1 cellular context compared by ENCODE assay signal in genomic region chr12:69331846-69332684, GRCh38.
TF ChIP-seq lines count a peak whose summit lies in the region.

No MANE protein-coding gene starts in this region.

TF ChIP-seq in HepG2, 621 proteins besides CTCF, POLR2A, EP300 and RAD21 (continued from another document and continues in another):
- TF ChIP-seq, protein P1, sequence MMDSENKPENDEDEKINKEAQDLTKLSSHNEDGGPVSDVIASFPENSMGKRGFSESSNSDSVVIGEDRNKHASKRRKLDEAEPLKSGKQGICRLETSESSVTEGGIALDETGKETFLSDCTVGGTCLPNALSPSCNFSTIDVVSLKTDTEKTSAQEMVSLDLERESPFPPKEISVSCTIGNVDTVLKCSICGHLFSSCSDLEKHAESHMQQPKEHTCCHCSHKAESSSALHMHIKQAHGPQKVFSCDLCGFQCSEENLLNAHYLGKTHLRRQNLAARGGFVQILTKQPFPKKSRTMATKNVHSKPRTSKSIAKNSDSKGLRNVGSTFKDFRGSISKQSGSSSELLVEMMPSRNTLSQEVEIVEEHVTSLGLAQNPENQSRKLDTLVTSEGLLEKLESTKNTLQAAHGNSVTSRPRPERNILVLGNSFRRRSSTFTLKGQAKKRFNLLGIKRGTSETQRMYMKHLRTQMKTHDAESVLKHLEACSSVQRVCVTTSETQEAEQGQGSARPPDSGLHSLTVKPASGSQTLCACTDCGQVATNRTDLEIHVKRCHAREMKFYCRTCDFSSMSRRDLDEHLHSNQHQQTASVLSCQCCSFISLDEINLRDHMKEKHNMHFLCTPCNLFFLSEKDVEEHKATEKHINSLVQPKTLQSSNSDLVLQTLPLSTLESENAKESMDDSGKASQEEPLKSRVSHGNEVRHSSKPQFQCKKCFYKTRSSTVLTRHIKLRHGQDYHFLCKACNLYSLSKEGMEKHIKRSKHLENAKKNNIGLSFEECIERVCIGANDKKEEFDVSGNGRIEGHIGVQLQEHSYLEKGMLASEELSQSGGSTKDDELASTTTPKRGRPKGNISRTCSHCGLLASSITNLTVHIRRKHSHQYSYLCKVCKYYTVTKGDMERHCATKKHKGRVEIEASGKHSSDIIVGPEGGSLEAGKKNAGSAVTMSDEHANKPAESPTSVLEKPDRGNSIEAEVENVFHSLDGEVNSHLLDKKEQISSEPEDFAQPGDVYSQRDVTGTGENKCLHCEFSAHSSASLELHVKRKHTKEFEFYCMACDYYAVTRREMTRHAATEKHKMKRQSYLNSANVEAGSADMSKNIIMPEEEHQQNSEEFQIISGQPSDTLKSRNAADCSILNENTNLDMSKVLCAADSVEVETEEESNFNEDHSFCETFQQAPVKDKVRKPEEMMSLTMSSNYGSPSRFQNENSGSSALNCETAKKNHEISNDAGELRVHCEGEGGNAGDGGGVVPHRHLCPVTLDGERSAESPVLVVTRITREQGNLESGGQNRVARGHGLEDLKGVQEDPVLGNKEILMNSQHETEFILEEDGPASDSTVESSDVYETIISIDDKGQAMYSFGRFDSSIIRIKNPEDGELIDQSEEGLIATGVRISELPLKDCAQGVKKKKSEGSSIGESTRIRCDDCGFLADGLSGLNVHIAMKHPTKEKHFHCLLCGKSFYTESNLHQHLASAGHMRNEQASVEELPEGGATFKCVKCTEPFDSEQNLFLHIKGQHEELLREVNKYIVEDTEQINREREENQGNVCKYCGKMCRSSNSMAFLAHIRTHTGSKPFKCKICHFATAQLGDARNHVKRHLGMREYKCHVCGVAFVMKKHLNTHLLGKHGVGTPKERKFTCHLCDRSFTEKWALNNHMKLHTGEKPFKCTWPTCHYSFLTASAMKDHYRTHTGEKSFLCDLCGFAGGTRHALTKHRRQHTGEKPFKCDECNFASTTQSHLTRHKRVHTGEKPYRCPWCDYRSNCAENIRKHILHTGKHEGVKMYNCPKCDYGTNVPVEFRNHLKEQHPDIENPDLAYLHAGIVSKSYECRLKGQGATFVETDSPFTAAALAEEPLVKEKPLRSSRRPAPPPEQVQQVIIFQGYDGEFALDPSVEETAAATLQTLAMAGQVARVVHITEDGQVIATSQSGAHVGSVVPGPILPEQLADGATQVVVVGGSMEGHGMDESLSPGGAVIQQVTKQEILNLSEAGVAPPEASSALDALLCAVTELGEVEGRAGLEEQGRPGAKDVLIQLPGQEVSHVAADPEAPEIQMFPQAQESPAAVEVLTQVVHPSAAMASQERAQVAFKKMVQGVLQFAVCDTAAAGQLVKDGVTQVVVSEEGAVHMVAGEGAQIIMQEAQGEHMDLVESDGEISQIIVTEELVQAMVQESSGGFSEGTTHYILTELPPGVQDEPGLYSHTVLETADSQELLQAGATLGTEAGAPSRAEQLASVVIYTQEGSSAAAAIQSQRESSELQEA (CRISPR knock-in tag; IDR thresholded peaks at IDR 0.05; ENCODE audit: not compliant biosample characterization): no peak
- TF ChIP-seq ZBTB3 (CRISPR knock-in tag; IDR thresholded peaks at IDR 0.05; ENCODE audit: borderline replicate concordance, low read depth): 0 out of 2 replicates have a peak, but pooled peaks have one; percentile 7
- peak; percentile 44 for TF ChIP-seq RBM39 (IDR thresholded peaks at IDR 0.05; ENCODE audit: low read depth, low read length, poor library complexity, severe bottlenecking)
- no peak for TF ChIP-seq FIP1L1 (IDR thresholded peaks at IDR 0.05; ENCODE audit: borderline replicate concordance, insufficient read depth, low read depth, low read length)
- no peak for TF ChIP-seq KLF11 (CRISPR knock-in tag; IDR thresholded peaks at IDR 0.05)
- TF ChIP-seq ZNF713 (CRISPR knock-in tag; IDR thresholded peaks at IDR 0.05): no peak
- TF ChIP-seq ASH2L (IDR thresholded peaks at IDR 0.05; ENCODE audit: insufficient read length, low read depth, low read length): no peak
- TF ChIP-seq, protein P2, sequence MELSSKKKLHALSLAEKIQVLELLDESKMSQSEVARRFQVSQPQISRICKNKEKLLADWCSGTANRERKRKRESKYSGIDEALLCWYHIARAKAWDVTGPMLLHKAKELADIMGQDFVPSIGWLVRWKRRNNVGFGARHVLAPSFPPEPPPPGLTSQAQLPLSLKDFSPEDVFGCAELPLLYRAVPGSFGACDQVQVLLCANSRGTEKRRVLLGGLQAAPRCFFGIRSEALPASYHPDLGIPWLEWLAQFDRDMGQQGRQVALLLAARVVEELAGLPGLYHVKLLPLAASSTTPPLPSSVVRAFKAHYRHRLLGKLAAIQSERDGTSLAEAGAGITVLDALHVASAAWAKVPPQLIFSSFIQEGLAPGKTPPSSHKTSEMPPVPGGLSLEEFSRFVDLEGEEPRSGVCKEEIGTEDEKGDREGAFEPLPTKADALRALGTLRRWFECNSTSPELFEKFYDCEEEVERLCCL (CRISPR knock-in tag; IDR thresholded peaks at IDR 0.05; ENCODE audit: borderline replicate concordance): no peak
- TF ChIP-seq, protein P3, sequence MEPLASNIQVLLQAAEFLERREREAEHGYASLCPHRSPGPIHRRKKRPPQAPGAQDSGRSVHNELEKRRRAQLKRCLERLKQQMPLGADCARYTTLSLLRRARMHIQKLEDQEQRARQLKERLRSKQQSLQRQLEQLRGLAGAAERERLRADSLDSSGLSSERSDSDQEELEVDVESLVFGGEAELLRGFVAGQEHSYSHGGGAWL (CRISPR knock-in tag; IDR thresholded peaks at IDR 0.05): no peak
- no peak for TF ChIP-seq HOXA7 (CRISPR knock-in tag; IDR thresholded peaks at IDR 0.05)
- no peak for TF ChIP-seq ZNF781 (CRISPR knock-in tag; IDR thresholded peaks at IDR 0.05; ENCODE audit: borderline replicate concordance, not compliant biosample characterization)
- no peak for TF ChIP-seq CREBL2 (CRISPR knock-in tag; IDR thresholded peaks at IDR 0.05; ENCODE audit: borderline replicate concordance)
- TF ChIP-seq ZNF614 (CRISPR knock-in tag; IDR thresholded peaks at IDR 0.05; ENCODE audit: borderline replicate concordance): no peak
- TF ChIP-seq, protein P4, sequence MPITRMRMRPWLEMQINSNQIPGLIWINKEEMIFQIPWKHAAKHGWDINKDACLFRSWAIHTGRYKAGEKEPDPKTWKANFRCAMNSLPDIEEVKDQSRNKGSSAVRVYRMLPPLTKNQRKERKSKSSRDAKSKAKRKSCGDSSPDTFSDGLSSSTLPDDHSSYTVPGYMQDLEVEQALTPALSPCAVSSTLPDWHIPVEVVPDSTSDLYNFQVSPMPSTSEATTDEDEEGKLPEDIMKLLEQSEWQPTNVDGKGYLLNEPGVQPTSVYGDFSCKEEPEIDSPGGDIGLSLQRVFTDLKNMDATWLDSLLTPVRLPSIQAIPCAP (CRISPR knock-in tag; IDR thresholded peaks at IDR 0.05; ENCODE audit: low read depth): no peak
- TF ChIP-seq REL (CRISPR knock-in tag; conservative IDR thresholded peaks at IDR 0.05): no peak
- TF ChIP-seq E2F1 (CRISPR knock-in tag; IDR thresholded peaks at IDR 0.05): no peak
- no peak for TF ChIP-seq ZNF557 (CRISPR knock-in tag; IDR thresholded peaks at IDR 0.05)
- no peak for TF ChIP-seq ZNF101 (CRISPR knock-in tag; IDR thresholded peaks at IDR 0.05; ENCODE audit: borderline replicate concordance, low read depth)
- TF ChIP-seq SMAD1 (CRISPR knock-in tag; IDR thresholded peaks at IDR 0.05; ENCODE audit: borderline replicate concordance, low read depth): no peak
- peak; percentile 75 for TF ChIP-seq SRY (CRISPR knock-in tag; IDR thresholded peaks at IDR 0.05)
- TF ChIP-seq ZNF747 (CRISPR knock-in tag; IDR thresholded peaks at IDR 0.05; ENCODE audit: borderline replicate concordance): no peak
- TF ChIP-seq, protein P5, sequence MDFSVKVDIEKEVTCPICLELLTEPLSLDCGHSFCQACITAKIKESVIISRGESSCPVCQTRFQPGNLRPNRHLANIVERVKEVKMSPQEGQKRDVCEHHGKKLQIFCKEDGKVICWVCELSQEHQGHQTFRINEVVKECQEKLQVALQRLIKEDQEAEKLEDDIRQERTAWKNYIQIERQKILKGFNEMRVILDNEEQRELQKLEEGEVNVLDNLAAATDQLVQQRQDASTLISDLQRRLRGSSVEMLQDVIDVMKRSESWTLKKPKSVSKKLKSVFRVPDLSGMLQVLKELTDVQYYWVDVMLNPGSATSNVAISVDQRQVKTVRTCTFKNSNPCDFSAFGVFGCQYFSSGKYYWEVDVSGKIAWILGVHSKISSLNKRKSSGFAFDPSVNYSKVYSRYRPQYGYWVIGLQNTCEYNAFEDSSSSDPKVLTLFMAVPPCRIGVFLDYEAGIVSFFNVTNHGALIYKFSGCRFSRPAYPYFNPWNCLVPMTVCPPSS (IDR thresholded peaks at IDR 0.05): no peak
- TF ChIP-seq SIX4 (CRISPR knock-in tag; IDR thresholded peaks at IDR 0.05): no peak
- TF ChIP-seq CHD2 (IDR thresholded peaks at IDR 0.05; ENCODE audit: low read depth, low read length): no peak
- no peak for TF ChIP-seq TRIM24 (CRISPR knock-in tag; IDR thresholded peaks at IDR 0.05)
- 0 out of 2 replicates have a peak, but pooled peaks have one; percentile 19 for TF ChIP-seq PHF21A (CRISPR knock-in tag; IDR thresholded peaks at IDR 0.05)
- TF ChIP-seq, protein P6, sequence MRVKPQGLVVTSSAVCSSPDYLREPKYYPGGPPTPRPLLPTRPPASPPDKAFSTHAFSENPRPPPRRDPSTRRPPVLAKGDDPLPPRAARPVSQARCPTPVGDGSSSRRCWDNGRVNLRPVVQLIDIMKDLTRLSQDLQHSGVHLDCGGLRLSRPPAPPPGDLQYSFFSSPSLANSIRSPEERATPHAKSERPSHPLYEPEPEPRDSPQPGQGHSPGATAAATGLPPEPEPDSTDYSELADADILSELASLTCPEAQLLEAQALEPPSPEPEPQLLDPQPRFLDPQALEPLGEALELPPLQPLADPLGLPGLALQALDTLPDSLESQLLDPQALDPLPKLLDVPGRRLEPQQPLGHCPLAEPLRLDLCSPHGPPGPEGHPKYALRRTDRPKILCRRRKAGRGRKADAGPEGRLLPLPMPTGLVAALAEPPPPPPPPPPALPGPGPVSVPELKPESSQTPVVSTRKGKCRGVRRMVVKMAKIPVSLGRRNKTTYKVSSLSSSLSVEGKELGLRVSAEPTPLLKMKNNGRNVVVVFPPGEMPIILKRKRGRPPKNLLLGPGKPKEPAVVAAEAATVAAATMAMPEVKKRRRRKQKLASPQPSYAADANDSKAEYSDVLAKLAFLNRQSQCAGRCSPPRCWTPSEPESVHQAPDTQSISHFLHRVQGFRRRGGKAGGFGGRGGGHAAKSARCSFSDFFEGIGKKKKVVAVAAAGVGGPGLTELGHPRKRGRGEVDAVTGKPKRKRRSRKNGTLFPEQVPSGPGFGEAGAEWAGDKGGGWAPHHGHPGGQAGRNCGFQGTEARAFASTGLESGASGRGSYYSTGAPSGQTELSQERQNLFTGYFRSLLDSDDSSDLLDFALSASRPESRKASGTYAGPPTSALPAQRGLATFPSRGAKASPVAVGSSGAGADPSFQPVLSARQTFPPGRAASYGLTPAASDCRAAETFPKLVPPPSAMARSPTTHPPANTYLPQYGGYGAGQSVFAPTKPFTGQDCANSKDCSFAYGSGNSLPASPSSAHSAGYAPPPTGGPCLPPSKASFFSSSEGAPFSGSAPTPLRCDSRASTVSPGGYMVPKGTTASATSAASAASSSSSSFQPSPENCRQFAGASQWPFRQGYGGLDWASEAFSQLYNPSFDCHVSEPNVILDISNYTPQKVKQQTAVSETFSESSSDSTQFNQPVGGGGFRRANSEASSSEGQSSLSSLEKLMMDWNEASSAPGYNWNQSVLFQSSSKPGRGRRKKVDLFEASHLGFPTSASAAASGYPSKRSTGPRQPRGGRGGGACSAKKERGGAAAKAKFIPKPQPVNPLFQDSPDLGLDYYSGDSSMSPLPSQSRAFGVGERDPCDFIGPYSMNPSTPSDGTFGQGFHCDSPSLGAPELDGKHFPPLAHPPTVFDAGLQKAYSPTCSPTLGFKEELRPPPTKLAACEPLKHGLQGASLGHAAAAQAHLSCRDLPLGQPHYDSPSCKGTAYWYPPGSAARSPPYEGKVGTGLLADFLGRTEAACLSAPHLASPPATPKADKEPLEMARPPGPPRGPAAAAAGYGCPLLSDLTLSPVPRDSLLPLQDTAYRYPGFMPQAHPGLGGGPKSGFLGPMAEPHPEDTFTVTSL (CRISPR knock-in tag; IDR thresholded peaks at IDR 0.05; ENCODE audit: borderline replicate concordance): no peak
- peak; percentile 73 for TF ChIP-seq RBFOX2 (IDR thresholded peaks at IDR 0.05; ENCODE audit: low read depth, low read length)
- TF ChIP-seq XBP1 (CRISPR knock-in tag; IDR thresholded peaks at IDR 0.05): no peak
